In the genomic region with DNA sequence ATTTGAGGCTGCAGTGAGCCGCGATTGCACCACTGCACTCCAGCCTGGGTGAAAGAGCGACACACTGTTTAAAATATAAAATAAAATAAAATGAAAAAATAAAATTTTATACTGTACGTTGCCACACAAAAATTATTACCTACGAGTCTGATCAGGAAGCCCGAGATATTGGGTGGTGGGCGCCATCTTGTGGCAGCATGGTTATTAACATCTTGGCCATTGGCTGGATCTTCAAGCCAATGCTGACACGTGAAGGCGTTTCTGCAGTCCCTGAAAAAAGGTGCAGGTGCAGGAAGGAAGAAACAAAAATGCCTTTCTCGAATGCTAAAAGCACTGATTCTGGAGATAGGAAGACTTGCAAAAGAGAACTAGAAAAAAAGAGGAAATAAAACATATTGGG, we compare ENCODE assay signal across 8 cellular contexts. TPM values are rescaled to one million over a fixed set of nuclear protein-coding genes. Genes with fewer than 3 reads are reported as not detected.
DNase-seq lines count a peak whose midpoint lies in the region; ATAC-seq lines count a peak whose summit lies in the region.

No MANE protein-coding gene starts in this region.

- no peak overlapping the region for H3K4me3 ChIP-seq in aorta (ENCODE audit: low read length in 2 of 2)

- intact Hi-C loops in posterior vena cava (cut with DNase I) (no loop called here), aorta (cut with DNase I) (loop anchor here in 1 of 2 donors (5.0 kb wide), 1 partner anchor 89 kb away; no protein-coding TSS in a partner anchor)

- no peaks in the 10 kb centered on the region for H3K4me1 ChIP-seq in aorta (ENCODE audit: control insufficient read depth in 1 of 2, insufficient read depth in 2 of 2, low read length in 2 of 2)

- H3K9me3 ChIP-seq in aorta (ENCODE audit: control insufficient read depth, low read length) = no peaks in the 10 kb centered on the region

- no peaks in the 10 kb centered on the region for H3K27me3 ChIP-seq in aorta (ENCODE audit: control insufficient read depth in 1 of 2, insufficient read depth in 2 of 2, low read length in 1 of 2)

- DNase-seq in ELF-1 (ENCODE audit: low read depth, low spot score) (peak; percentile 69), RKO (ENCODE audit: low spot score) (peak; percentile 56), germinal center (ENCODE audit: low spot score) (peak; percentile 66), posterior vena cava (ENCODE audit: low spot score) (peak; percentile 87), aorta (peak; percentile 62 to 84), putamen (ENCODE audit: low spot score) (no peak)
- peak; percentile 49 for DNase-seq in activated gamma-delta T cell treated with anti-CD3 and anti-CD28 coated beads, Interleukin-2, amount 50 U/mL, for 16 hours (ENCODE audit: low read depth)

- 13 to 19% methylated on average over 10 of the region's 10 CpGs for WGBS in aorta, 2 donors

- no peaks in the 10 kb centered on the region for H3K36me3 ChIP-seq in aorta (ENCODE audit: control insufficient read depth in 1 of 2, insufficient read depth in 2 of 2, low read length in 1 of 2)

- H3K27ac ChIP-seq in aorta (ENCODE audit: low read depth in 1 of 2, low read length in 2 of 2) = no peak overlapping the region

- peak; percentile 58 for ATAC-seq in HG03520 (IDR thresholded peaks at IDR 0.05; ENCODE audit: unreplicated experiment)
- no peak for ATAC-seq in aorta (ENCODE audit: low FRiP score)

RNA-seq across cellular contexts. Expression of a gene that starts 4.9 kb away (rescaled TPM):
- total RNA-seq in posterior vena cava = 1 to 10 TPM; 1.3 to 5.1 TPM
- 1 to 10 TPM; 3.3 to 7.0 TPM for total RNA-seq in aorta
- 1 to 10 TPM in 1 of 2 donors, under 1 TPM in 1; 0.51 to 1.6 TPM for polyA plus RNA-seq in aorta

RNA-seq across cellular contexts. Expression of a gene that starts 34.6 kb away (rescaled TPM):
- 1 to 10 TPM in 1 of 2 donors, under 1 TPM in 1; 0.48 to 1.3 TPM for total RNA-seq in posterior vena cava
- 1 to 10 TPM in 1 of 2 donors, under 1 TPM in 1; 0.91 to 6.4 TPM for total RNA-seq in aorta
- 1 to 10 TPM in 1 of 2 donors, under 1 TPM in 1; 0.08 to 1.8 TPM for polyA plus RNA-seq in aorta
